8 cellular contexts compared by ENCODE assay signal in the genomic region with DNA sequence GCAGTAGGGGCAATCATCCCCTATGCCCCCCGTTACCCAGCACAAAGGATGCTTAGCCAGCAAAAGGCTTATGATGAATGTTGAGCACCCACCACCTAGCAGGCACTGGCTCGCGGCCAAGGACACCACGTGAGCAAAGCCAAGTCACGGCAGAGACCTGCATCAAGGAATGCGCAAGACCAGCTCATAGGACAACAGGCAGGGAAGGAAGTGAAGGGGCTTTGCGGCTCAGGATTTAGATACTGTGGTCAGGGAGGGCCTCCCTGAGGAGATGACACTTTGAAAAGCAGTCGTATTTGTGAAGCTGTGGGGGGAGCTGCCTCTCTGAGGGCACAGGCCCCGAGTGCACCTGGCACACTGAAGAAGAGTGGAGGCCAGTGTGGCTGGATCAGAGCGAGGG. TPM values are rescaled to one million over a fixed set of nuclear protein-coding genes. Genes with fewer than 3 reads are reported as not detected.
DNase-seq lines count a peak whose midpoint lies in the region; ATAC-seq and TF ChIP-seq lines count a peak whose summit lies in the region.

No MANE protein-coding gene starts in this region.

- no peaks in the 10 kb centered on the region for H3K27me3 ChIP-seq in Panc1 (ENCODE audit: control insufficient read depth, insufficient read depth, low read length)

- H3K4me3 ChIP-seq in Panc1 (ENCODE audit: low read depth in 2 of 2, low read length in 2 of 2): no peak overlapping the region

- H3K4me1 ChIP-seq in Panc1 (ENCODE audit: control insufficient read depth, insufficient read depth, low read length): peaks cover 67% of the 10 kb centered on the region

- in situ Hi-C loops in Panc1 (cut with HindIII; ENCODE audit: low pct_unique_long_range_greater_than_20kb, low sequenced_read_pairs): no loop called here

- peaks cover 59% of the 10 kb centered on the region for H3K27me3 Mint-ChIP-seq in HFFc6 (ENCODE audit: insufficient read depth)
- H3K27me3 Mint-ChIP-seq in activated naive CD8-positive, alpha-beta T cell: no peaks in the 10 kb centered on the region

- intact Hi-C loops in Panc1 (cut with micrococcal nuclease; ENCODE audit: unreplicated experiment): no loop called here

- TF ChIP-seq CTCF in HFFc6 (IDR thresholded peaks at IDR 0.05) (no peak), Panc1 (IDR thresholded peaks at IDR 0.05) (no peak), GM10248 (IDR thresholded peaks at IDR 0.05; ENCODE audit: control extremely low read depth, extremely low read depth, low read depth, missing control alignments) (no peak)

- H3K9me3 ChIP-seq in Panc1 (ENCODE audit: control insufficient read depth, insufficient read depth, low read depth, low read length): no peaks in the 10 kb centered on the region

- DNase-seq in HFFc6: peak; percentile 43
- no peak for DNase-seq in Panc1 (ENCODE audit: low read depth, low spot score)
- DNase-seq in iris pigment epithelial cell (ENCODE audit: low read depth): peak; percentile 70
- DNase-seq in stimulated activated naive CD4-positive, alpha-beta T cell treated with Interleukin-2 at 50 U/mL for 16 hours (lab: John Stamatoyannopoulos, UW): peak; percentile 43
- no peak for DNase-seq in GM10248 (ENCODE audit: extremely low spot score)
- DNase-seq in DMS153 treated with DMSO at 0.1 percent for 48 hours (lab: John Stamatoyannopoulos, UW; ENCODE audit: unreplicated experiment): no peak
- no peak for DNase-seq in D341Med (ENCODE audit: low spot score)

- ATAC-seq in Panc1: peak; percentile 4

- H3K4me1 Mint-ChIP-seq in HFFc6 (ENCODE audit: low read depth): peaks cover 91% of the 10 kb centered on the region
- peaks cover 92% of the 10 kb centered on the region for H3K4me1 Mint-ChIP-seq in activated naive CD8-positive, alpha-beta T cell (ENCODE audit: low read depth)

- CTCF ChIA-PET in Panc1 (lab: Charles Lee): interaction anchor here (1.8 kb wide), 1 partner anchor 41 kb away, joined by 7 read pairs; no protein-coding TSS in a partner anchor
- CTCF ChIA-PET in GM10248 (lab: Yijun Ruan, JAX): interaction anchor here (0.9 to 44.4 kb wide), 4 partner anchors 11 to 34 kb away, joined by 3 to 1216 read pairs (median 11); a partner anchor contains a TSS

- H3K27ac ChIP-seq in Panc1 (ENCODE audit: low read length): peak overlapping the region; percentile 40; the same call in 1 of the 2 replicates

- no peaks in the 10 kb centered on the region for H3K36me3 ChIP-seq in Panc1 (ENCODE audit: control insufficient read depth, insufficient read depth, low read length)

- peak overlapping the region; percentile 51 for H3K4me3 Mint-ChIP-seq in HFFc6
- H3K4me3 Mint-ChIP-seq in activated naive CD8-positive, alpha-beta T cell: peak overlapping the region; percentile 73

- POLR2A ChIA-PET in Panc1 (lab: Charles Lee): no interaction called here
- POLR2A ChIA-PET in GM10248 (lab: Yijun Ruan, JAX): no interaction called here

- H3K9me3 Mint-ChIP-seq in HFFc6: peaks cover 6% of the 10 kb centered on the region; the same call in 1 of the 2 replicates
- H3K9me3 Mint-ChIP-seq in activated naive CD8-positive, alpha-beta T cell (ENCODE audit: low read depth): no peaks in the 10 kb centered on the region

- H3K36me3 Mint-ChIP-seq in HFFc6 (ENCODE audit: low read depth): peaks cover 13% of the 10 kb centered on the region
- no peaks in the 10 kb centered on the region for H3K36me3 Mint-ChIP-seq in activated naive CD8-positive, alpha-beta T cell

- no TSS peak for BruUV-seq in Panc1 (replicated peaks; lab: Mats Ljungman, UMichigan)

- H3K27ac Mint-ChIP-seq in HFFc6: peak overlapping the region; percentile 93
- H3K27ac Mint-ChIP-seq in activated naive CD8-positive, alpha-beta T cell: peak overlapping the region; percentile 84

RNA-seq across cellular contexts. Expression of a gene that starts 32.8 kb away (rescaled TPM):
- total RNA-seq in HFFc6 (2021; fragmentation: NEBNext Ultra II Directional; extraction: Animal tissue kit (Norgen Biotek cat#: 25700)): 10 to 100 TPM; 54.0 to 80.3 (median 69.8) TPM
- 39.6 TPM for total RNA-seq in Panc1 (2021; ENCODE audit: unreplicated experiment)
- polyA plus RNA-seq in Panc1 (2012; ENCODE audit: insufficient read length): 25.5 TPM

Comparison
In these comparisons a context has a peak if more than half of its experiments do, and no peak if none do; other contexts are left out.
1. DNase-seq: peak in HFFc6 (single experiment), iris pigment epithelial cell (single experiment) and stimulated activated naive CD4-positive, alpha-beta T cell treated with Interleukin-2 at 50 U/mL for 16 hours (single experiment); none in Panc1 (single experiment), GM10248 (single experiment), DMS153 treated with DMSO at 0.1 percent for 48 hours (single experiment) and D341Med (single experiment).